In genomic region chr17:77772899-77773358, GRCh38 we compare ENCODE assay signal across 11 cellular contexts.
DNase-seq lines count a peak whose midpoint lies in the region; ATAC-seq and TF ChIP-seq lines count a peak whose summit lies in the region.
"Had no signal": no experiment of that assay in that cellular context is flagged by ENCODE, and none has a peak within 500 bp of the region (broad histone marks: within the 10 kb centered on the region; RNA-seq: fewer than 3 reads in every experiment).

No MANE protein-coding gene starts in this region.

- H3K36me3 Mint-ChIP-seq in natural killer cell = no peaks in the 10 kb centered on the region

- POLR2A ChIA-PET in HEK293 (lab: Yijun Ruan, JAX) = interaction anchor here (1.4 kb wide), 1 partner anchor 185 kb away, joined by 4 read pairs; the partner anchor contains the start of gene TNRC6C

- peak; percentile 33 for DNase-seq in DMS 273 (lab: John Stamatoyannopoulos, UW; ENCODE audit: unreplicated experiment)
- no peak for DNase-seq in DMS 273 treated with DMSO at 0.1 percent for 48 hours (lab: John Stamatoyannopoulos, UW)
- DNase-seq in natural killer cell = no peak
- DNase-seq in NCI-H446 (lab: John Stamatoyannopoulos, UW) = no peak

- H3K27ac Mint-ChIP-seq in natural killer cell = peak overlapping the region; percentile 72 to 89
- H3K27ac Mint-ChIP-seq: activated T-helper 1 cell treated with anti-CD3 and anti-CD28 coated beads, Interleukin-12 subunit alpha, Interleukin-12 subunit beta, Interleukin-2, Interleukin-4 antibody, amounts not matched to agents 30 ng/mL and 10 ng/mL and 1 ng/mL, durations not matched to agents 14 hours and 24 hours and 36 hours had no signal

- intact Hi-C loops in natural killer cell (cut with micrococcal nuclease) = loop anchor here (1.0 kb wide), 1 partner anchor 241 kb away; no protein-coding TSS in a partner anchor

- TF ChIP-seq CTCF in HEK293 (tag by site-specific recombination; IDR thresholded peaks at IDR 0.05) (no peak), natural killer cell (IDR thresholded peaks at IDR 0.05) (no peak)

- peak overlapping the region; percentile 42 for H3K4me3 Mint-ChIP-seq in natural killer cell
- H3K4me3 Mint-ChIP-seq: activated T-helper 1 cell treated with anti-CD3 and anti-CD28 coated beads, Interleukin-12 subunit alpha, Interleukin-12 subunit beta, Interleukin-2, Interleukin-4 antibody, amounts not matched to agents 30 ng/mL and 10 ng/mL and 1 ng/mL, durations not matched to agents 14 hours and 24 hours and 36 hours had no signal

- ATAC-seq in esophagus mucosa = peak; percentile 29
- ATAC-seq in natural killer cell = peak in 2 of 3 donors; percentile 11 to 14
- no peak for ATAC-seq in HG02623 (IDR thresholded peaks at IDR 0.05; ENCODE audit: unreplicated experiment)
- ATAC-seq in HG03432 (IDR thresholded peaks at IDR 0.05; ENCODE audit: unreplicated experiment) = no peak

- no peak overlapping the region for H3K27ac ChIP-seq in HEK293 (ENCODE audit: extremely low read depth, low read depth, low read length)
- H3K27ac ChIP-seq: 22Rv1, SJSA1 had no signal

- peaks cover 0 to 3% of the 10 kb centered on the region in 2 donors for H3K27me3 Mint-ChIP-seq in natural killer cell (ENCODE audit: low read depth in 2 of 2)

- H3K4me1 Mint-ChIP-seq in natural killer cell = peaks cover 16% of the 10 kb centered on the region in 2 donors

- no peak overlapping the region for H3K4me3 ChIP-seq in HEK293 (ENCODE audit: low read depth, low read length)
- H3K4me3 ChIP-seq: SJSA1 had no signal

- no peaks in the 10 kb centered on the region for H3K9me3 ChIP-seq in HEK293 (ENCODE audit: control insufficient read depth, insufficient read depth, low read depth, low read length)
- H3K9me3 ChIP-seq: SJSA1 had no signal

- CTCF ChIA-PET in HEK293 (lab: Yijun Ruan, JAX) = interaction anchor here (0.7 to 4.5 kb wide), 6 partner anchors 10 to 411 kb away, joined by 3 to 21 read pairs (median 3); no protein-coding TSS in a partner anchor

- H3K9me3 Mint-ChIP-seq in natural killer cell = no peaks in the 10 kb centered on the region
- H3K9me3 Mint-ChIP-seq: activated T-helper 1 cell treated with anti-CD3 and anti-CD28 coated beads, Interleukin-12 subunit alpha, Interleukin-12 subunit beta, Interleukin-2, Interleukin-4 antibody, amounts not matched to agents 30 ng/mL and 10 ng/mL and 1 ng/mL, durations not matched to agents 14 hours and 24 hours and 36 hours had no signal

- no peaks in the 10 kb centered on the region for H3K36me3 ChIP-seq in HEK293 (ENCODE audit: control insufficient read depth in 2 of 2, insufficient read depth in 1 of 2, low read length in 2 of 2)
- H3K36me3 ChIP-seq: SJSA1 had no signal

- H3K4me1 ChIP-seq in HEK293 (ENCODE audit: control insufficient read depth, insufficient read depth, low read length) = no peaks in the 10 kb centered on the region
- H3K4me1 ChIP-seq: SJSA1 had no signal

TF ChIP-seq in HEK293, 187 proteins besides CTCF, POLR2A, EP300 and RAD21 (continues in another document):
- no peak for TF ChIP-seq ZNF311 (tag by site-specific recombination; IDR thresholded peaks at IDR 0.05; ENCODE audit: borderline replicate concordance)
- TF ChIP-seq TCF7L2 (IDR thresholded peaks at IDR 0.05; ENCODE audit: borderline replicate concordance, low read depth, low read length) = no peak
- TF ChIP-seq, protein P1, sequence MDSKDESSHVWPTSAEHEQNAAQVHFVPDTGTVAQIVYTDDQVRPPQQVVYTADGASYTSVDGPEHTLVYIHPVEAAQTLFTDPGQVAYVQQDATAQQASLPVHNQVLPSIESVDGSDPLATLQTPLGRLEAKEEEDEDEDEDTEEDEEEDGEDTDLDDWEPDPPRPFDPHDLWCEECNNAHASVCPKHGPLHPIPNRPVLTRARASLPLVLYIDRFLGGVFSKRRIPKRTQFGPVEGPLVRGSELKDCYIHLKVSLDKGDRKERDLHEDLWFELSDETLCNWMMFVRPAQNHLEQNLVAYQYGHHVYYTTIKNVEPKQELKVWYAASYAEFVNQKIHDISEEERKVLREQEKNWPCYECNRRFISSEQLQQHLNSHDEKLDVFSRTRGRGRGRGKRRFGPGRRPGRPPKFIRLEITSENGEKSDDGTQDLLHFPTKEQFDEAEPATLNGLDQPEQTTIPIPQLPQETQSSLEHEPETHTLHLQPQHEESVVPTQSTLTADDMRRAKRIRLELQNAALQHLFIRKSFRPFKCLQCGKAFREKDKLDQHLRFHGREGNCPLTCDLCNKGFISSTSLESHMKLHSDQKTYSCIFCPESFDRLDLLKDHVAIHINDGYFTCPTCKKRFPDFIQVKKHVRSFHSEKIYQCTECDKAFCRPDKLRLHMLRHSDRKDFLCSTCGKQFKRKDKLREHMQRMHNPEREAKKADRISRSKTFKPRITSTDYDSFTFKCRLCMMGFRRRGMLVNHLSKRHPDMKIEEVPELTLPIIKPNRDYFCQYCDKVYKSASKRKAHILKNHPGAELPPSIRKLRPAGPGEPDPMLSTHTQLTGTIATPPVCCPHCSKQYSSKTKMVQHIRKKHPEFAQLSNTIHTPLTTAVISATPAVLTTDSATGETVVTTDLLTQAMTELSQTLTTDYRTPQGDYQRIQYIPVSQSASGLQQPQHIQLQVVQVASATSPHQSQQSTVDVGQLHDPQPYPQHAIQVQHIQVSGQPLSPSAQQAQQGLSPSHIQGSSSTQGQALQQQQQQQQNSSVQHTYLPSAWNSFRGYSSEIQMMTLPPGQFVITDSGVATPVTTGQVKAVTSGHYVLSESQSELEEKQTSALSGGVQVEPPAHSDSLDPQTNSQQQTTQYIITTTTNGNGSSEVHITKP (tag by site-specific recombination; IDR thresholded peaks at IDR 0.05) = no peak
- peak; percentile 34; the same call in 1 of the 2 replicates for TF ChIP-seq ZBTB17 (tag by site-specific recombination; IDR thresholded peaks at IDR 0.05)
- no peak for TF ChIP-seq ZNF138 (tag by site-specific recombination; IDR thresholded peaks at IDR 0.05; ENCODE audit: borderline replicate concordance)
- TF ChIP-seq, protein P2, sequence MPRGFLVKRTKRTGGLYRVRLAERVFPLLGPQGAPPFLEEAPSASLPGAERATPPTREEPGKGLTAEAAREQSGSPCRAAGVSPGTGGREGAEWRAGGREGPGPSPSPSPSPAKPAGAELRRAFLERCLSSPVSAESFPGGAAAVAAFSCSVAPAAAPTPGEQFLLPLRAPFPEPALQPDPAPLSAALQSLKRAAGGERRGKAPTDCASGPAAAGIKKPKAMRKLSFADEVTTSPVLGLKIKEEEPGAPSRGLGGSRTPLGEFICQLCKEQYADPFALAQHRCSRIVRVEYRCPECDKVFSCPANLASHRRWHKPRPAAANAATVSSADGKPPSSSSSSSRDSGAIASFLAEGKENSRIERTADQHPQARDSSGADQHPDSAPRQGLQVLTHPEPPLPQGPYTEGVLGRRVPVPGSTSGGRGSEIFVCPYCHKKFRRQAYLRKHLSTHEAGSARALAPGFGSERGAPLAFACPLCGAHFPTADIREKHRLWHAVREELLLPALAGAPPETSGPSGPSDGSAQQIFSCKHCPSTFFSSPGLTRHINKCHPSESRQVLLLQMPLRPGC (tag by site-specific recombination; IDR thresholded peaks at IDR 0.05) = no peak
- no peak for TF ChIP-seq ZFP3 (tag by site-specific recombination; IDR thresholded peaks at IDR 0.05; ENCODE audit: low read depth)
- no peak for TF ChIP-seq ZNF24 (tag by site-specific recombination; IDR thresholded peaks at IDR 0.05)
- peak; percentile 69 for TF ChIP-seq KLF1 (tag by site-specific recombination; IDR thresholded peaks at IDR 0.05)
- no peak for TF ChIP-seq ZNF704 (tag by site-specific recombination; IDR thresholded peaks at IDR 0.05)
- TF ChIP-seq ZBTB6 (tag by site-specific recombination; IDR thresholded peaks at IDR 0.05) = no peak

Comparison
In these comparisons a context has a peak if more than half of its experiments do, and no peak if none do; other contexts are left out.
1. ATAC-seq: peak in esophagus mucosa (single experiment) and natural killer cell (2 of 3); none in HG02623 (single experiment) and HG03432 (single experiment).